12 cellular contexts compared by ENCODE assay signal in the genomic region with DNA sequence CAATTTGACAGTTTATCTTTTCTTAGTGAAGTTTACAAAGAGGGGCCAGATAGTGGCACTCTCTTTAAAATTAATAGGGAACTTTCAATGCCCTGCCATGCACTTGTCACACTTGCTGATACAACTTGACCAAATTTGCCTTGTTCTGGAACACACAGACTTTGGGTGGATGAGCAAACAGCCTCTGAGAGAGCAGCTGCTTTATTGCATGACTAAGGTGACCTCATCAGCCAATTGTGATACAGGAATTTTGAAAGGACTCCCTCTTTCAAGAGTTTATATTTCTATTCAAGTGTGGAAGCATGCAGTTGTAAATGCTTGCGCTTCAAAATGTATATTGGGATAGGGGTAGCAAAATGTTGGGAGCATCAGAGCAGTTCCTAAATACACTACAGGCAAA. TPM values are rescaled to one million over a fixed set of nuclear protein-coding genes. Genes with fewer than 3 reads are reported as not detected.
DNase-seq lines count a peak whose midpoint lies in the region; ATAC-seq and TF ChIP-seq lines count a peak whose summit lies in the region.
"Had no signal": no experiment of that assay in that cellular context is flagged by ENCODE, and none has a peak within 500 bp of the region (broad histone marks: within the 10 kb centered on the region; RNA-seq: fewer than 3 reads in every experiment).

No MANE protein-coding gene starts in this region.

- no peak overlapping the region for H3K4me3 Mint-ChIP-seq in effector memory CD8-positive, alpha-beta T cell
- no peak overlapping the region for H3K4me3 Mint-ChIP-seq in natural killer cell

- no peak overlapping the region for H3K4me3 ChIP-seq in NB4 (ENCODE audit: low read depth, low read length)
- H3K4me3 ChIP-seq: K562, SJSA1 had no signal

- no peaks in the 10 kb centered on the region for H3K27me3 Mint-ChIP-seq in effector memory CD8-positive, alpha-beta T cell
- H3K27me3 Mint-ChIP-seq in natural killer cell (ENCODE audit: low read depth in 2 of 2) = no peaks in the 10 kb centered on the region

- TF ChIP-seq CTCF in NB4 (IDR thresholded peaks at IDR 0.05; ENCODE audit: low read depth, low read length) = no peak
- TF ChIP-seq CTCF in natural killer cell (IDR thresholded peaks at IDR 0.05) = no peak

- intact Hi-C loops in natural killer cell (cut with micrococcal nuclease) = no loop called here

- peaks cover 33% of the 10 kb centered on the region for H3K36me3 Mint-ChIP-seq in effector memory CD8-positive, alpha-beta T cell (ENCODE audit: insufficient read depth)
- no peaks in the 10 kb centered on the region for H3K36me3 Mint-ChIP-seq in natural killer cell

- H3K4me1 Mint-ChIP-seq in effector memory CD8-positive, alpha-beta T cell (ENCODE audit: low read depth in 2 of 2) = peaks cover 28 to 52% of the 10 kb centered on the region in 2 donors
- peaks cover 25 to 59% of the 10 kb centered on the region in 2 donors for H3K4me1 Mint-ChIP-seq in natural killer cell

- DNase-seq in EH (ENCODE audit: low read depth) = peak; percentile 60
- peak; percentile 27 for DNase-seq in NB4 (ENCODE audit: low read depth)
- no peak for DNase-seq in effector memory CD8-positive, alpha-beta T cell
- DNase-seq in natural killer cell = no peak
- no peak for DNase-seq in COLO668 (lab: John Stamatoyannopoulos, UW; ENCODE audit: unreplicated experiment)
- DNase-seq in NCI-H2081 (lab: John Stamatoyannopoulos, UW) = no peak
- no peak for DNase-seq in stimulated activated CD4-positive, alpha-beta T cell treated with anti-CD3 and anti-CD28 coated beads, Interleukin-12 subunit alpha, Interleukin-12 subunit beta, amount 100 ng/mL, for 4 hours
- DNase-seq: stimulated activated CD8-positive, alpha-beta memory T cell treated with anti-CD3 and anti-CD28 coated beads, Interleukin-4, amount 100 ng/mL, for 48 hours had no signal

- ATAC-seq in effector memory CD8-positive, alpha-beta T cell (replicated peaks) = no peak
- ATAC-seq in natural killer cell = no peak
- no peak for ATAC-seq in GM21360 (IDR thresholded peaks at IDR 0.05; ENCODE audit: unreplicated experiment)
- ATAC-seq: K562 had no signal

- no peak for TF ChIP-seq POLR2A in NB4 (IDR thresholded peaks at IDR 0.05; ENCODE audit: extremely low read depth, insufficient read length)

- peaks cover 3 to 16% of the 10 kb centered on the region in 2 donors for H3K9me3 Mint-ChIP-seq in effector memory CD8-positive, alpha-beta T cell
- peaks cover 0 to 6% of the 10 kb centered on the region in 2 donors for H3K9me3 Mint-ChIP-seq in natural killer cell

- H3K27ac Mint-ChIP-seq in effector memory CD8-positive, alpha-beta T cell = peak overlapping the region; percentile 35 to 100
- peak overlapping the region; percentile 76 to 91 for H3K27ac Mint-ChIP-seq in natural killer cell

RNA-seq across cellular contexts. Expression of gene RGS1, which starts 2.1 kb away (rescaled TPM):
- 100 to 1,000 TPM; 306 to 365 (median 343) TPM for total RNA-seq in natural killer cell
- total RNA-seq: K562, lung microvascular endothelial cell, SJSA1 had no signal

Comparison
In these comparisons a context has a peak if more than half of its experiments do, and no peak if none do; other contexts are left out.
1. DNase-seq: peak in EH (single experiment) and NB4 (single experiment); none in effector memory CD8-positive, alpha-beta T cell (0 of 3), natural killer cell (single experiment), COLO668 (single experiment), NCI-H2081 (0 of 2) and stimulated activated CD4-positive, alpha-beta T cell treated with anti-CD3 and anti-CD28 coated beads, Interleukin-12 subunit alpha, Interleukin-12 subunit beta, amount 100 ng/mL, for 4 hours (single experiment).